In the genomic region with DNA sequence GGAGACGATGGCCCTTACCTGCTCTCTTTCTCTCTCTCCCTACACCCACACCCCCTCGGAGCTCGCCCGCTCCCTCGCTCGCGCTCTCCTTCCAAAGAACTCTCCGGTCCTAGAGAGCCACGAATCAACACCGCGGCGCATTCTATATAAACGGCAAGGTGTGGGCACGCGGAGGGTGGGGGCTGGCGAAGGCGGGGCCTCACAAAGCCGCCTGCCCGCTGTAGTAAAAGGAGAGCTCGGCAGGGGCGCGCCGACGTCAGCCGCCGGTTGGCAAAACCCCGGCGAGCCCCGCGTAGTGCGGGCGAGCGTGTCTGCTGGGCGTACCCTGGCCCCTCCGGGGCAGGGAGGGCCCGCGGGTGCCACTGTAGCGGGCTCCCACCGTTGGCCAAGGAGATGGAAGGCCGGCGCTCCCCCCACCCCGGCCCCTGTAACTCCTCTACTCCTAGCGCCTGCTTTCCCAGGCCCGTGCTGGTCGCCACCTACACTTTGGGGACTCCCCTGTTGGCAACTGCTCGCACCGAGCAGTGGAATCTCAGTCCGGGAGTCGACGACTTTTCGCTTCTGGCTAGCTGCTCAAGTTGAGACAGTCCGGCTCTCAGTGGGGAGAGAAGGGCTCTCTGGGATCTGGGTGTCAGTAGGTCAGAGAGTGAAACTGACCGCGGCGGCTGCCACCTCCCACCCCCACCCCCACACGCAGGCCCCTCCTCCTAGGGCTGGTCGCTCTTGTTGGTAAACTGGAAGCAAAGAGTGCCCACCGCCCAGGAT, we compare ENCODE assay signal across 8 cellular contexts.
DNase-seq lines count a peak whose midpoint lies in the region; ATAC-seq and TF ChIP-seq lines count a peak whose summit lies in the region.

No MANE protein-coding gene starts in this region.

- POLR2A ChIA-PET in OCI-LY7 (lab: Charles Lee), result no interaction called here

- H2AFZ ChIP-seq in mammary epithelial cell (ENCODE audit: low read depth, low read length) (peak overlapping the region; percentile 58), OCI-LY7 (ENCODE audit: low read length) (no peak overlapping the region)

- H3K27me3 ChIP-seq in mammary epithelial cell (ENCODE audit: insufficient read depth, low read length), result peaks cover 2% of the 10 kb centered on the region
- peaks cover 0 to 5% of the 10 kb centered on the region in 2 donors for H3K27me3 ChIP-seq in right lobe of liver
- H3K27me3 ChIP-seq in thymus (ENCODE audit: control insufficient read depth, insufficient read depth), result peaks cover 8% of the 10 kb centered on the region

- TF ChIP-seq POLR2A in right lobe of liver (IDR thresholded peaks at IDR 0.05), result peak; percentile 29

- DNase-seq in DMS53 treated with DMSO at 0.1 percent for 48 hours (lab: John Stamatoyannopoulos, UW; ENCODE audit: unreplicated experiment) (peak; percentile 33), M059J (ENCODE audit: low read depth) (peak; percentile 75), mammary epithelial cell (peak; percentile 4), right lobe of liver (peak; percentile 41 to 56 (median 45)), NCI-H187 (lab: John Stamatoyannopoulos, UW) (no peak), OCI-LY7 (ENCODE audit: low spot score) (no peak)

- in situ Hi-C loops in mammary epithelial cell (cut with MboI; ENCODE audit: low sequenced_read_pairs in 2 of 2), result no loop called here

- BruUV-seq in mammary epithelial cell (replicated peaks; lab: Mats Ljungman, UMichigan), result no TSS peak
- no TSS peak for BruUV-seq in OCI-LY7 (replicated peaks; lab: Mats Ljungman, UMichigan)

- H3K4me3 ChIP-seq in mammary epithelial cell (replicated peaks in 1 of 3; ENCODE audit: insufficient read depth in 1 of 3, low read depth in 2 of 3, low read length in 3 of 3), result peak overlapping the region; percentile 37 to 43 (median 38)
- H3K4me3 ChIP-seq in right lobe of liver, result peak overlapping the region; percentile 31 to 48 (median 44)
- H3K4me3 ChIP-seq in thymus (ENCODE audit: low read length), result peak overlapping the region; percentile 27
- H3K4me3 ChIP-seq in OCI-LY7 (ENCODE audit: low read depth, low read length, poor library complexity, severe bottlenecking), result no peak overlapping the region

- H3K4me2 ChIP-seq in mammary epithelial cell (ENCODE audit: insufficient read depth, low read depth, low read length) (peak overlapping the region; percentile 74), OCI-LY7 (ENCODE audit: low read length) (no peak overlapping the region)

- H3K4me1 ChIP-seq in mammary epithelial cell (ENCODE audit: insufficient read depth, low read length) (no peaks in the 10 kb centered on the region), right lobe of liver (no peaks in the 10 kb centered on the region), thymus (ENCODE audit: control insufficient read depth, insufficient read depth, low read length) (no peaks in the 10 kb centered on the region), OCI-LY7 (ENCODE audit: insufficient read depth, low read length, poor library complexity, severe bottlenecking) (no peaks in the 10 kb centered on the region)

- dilution Hi-C loops in mammary epithelial cell (cut with HindIII; ENCODE audit: low sequenced_read_pairs), result no loop called here

- H3K79me2 ChIP-seq in mammary epithelial cell (ENCODE audit: insufficient read depth, low read length) (no peaks in the 10 kb centered on the region), OCI-LY7 (ENCODE audit: insufficient read depth, low read depth, low read length) (no peaks in the 10 kb centered on the region)

- intact Hi-C loops in mammary epithelial cell (cut with micrococcal nuclease), result loop anchor here (10.0 kb wide), 1 partner anchor 350 kb away; no protein-coding TSS in a partner anchor
- intact Hi-C loops in right lobe of liver (cut with DNase I), result no loop called here
- intact Hi-C loops in OCI-LY7 (cut with micrococcal nuclease; ENCODE audit: unreplicated experiment), result no loop called here

- no peaks in the 10 kb centered on the region for H3K9me2 ChIP-seq in OCI-LY7 (ENCODE audit: insufficient read depth, low read length)

- ATAC-seq in right lobe of liver (peak; percentile 50 to 70 (median 66)), HG03135 (IDR thresholded peaks at IDR 0.05; ENCODE audit: unreplicated experiment) (no peak)

- peaks cover 5% of the 10 kb centered on the region for H3K9me3 ChIP-seq in mammary epithelial cell (replicated peaks; ENCODE audit: insufficient read depth, low read length)
- H3K9me3 ChIP-seq in right lobe of liver, result no peaks in the 10 kb centered on the region
- H3K9me3 ChIP-seq in thymus (ENCODE audit: control insufficient read depth), result no peaks in the 10 kb centered on the region
- no peaks in the 10 kb centered on the region for H3K9me3 ChIP-seq in OCI-LY7 (ENCODE audit: low read length)

- H4K20me1 ChIP-seq in mammary epithelial cell (ENCODE audit: insufficient read depth, low read length) (no peaks in the 10 kb centered on the region), OCI-LY7 (ENCODE audit: insufficient read depth, low read length) (no peaks in the 10 kb centered on the region)

- H3K9ac ChIP-seq in mammary epithelial cell (ENCODE audit: insufficient read depth, low read length), result no peak overlapping the region

- WGBS in mammary epithelial cell (ENCODE audit: low coverage, missing lambda C conversion rate), result 69% methylated on average over 9 of the region's 58 CpGs
- 18% methylated on average over 19 of the region's 58 CpGs for WGBS in right lobe of liver (ENCODE audit: insufficient coverage, low coverage, low lambda C conversion rate, missing lambda C conversion rate)
- WGBS in thymus, result under 1% methylated on average over 58 of the region's 58 CpGs

- H3K27ac ChIP-seq in mammary epithelial cell (ENCODE audit: insufficient read depth, low read depth, low read length) (no peak overlapping the region), right lobe of liver (no peak overlapping the region), thymus (ENCODE audit: low read depth) (no peak overlapping the region), OCI-LY7 (ENCODE audit: low read depth, low read length, poor library complexity, severe bottlenecking) (no peak overlapping the region)

- no peaks in the 10 kb centered on the region for H3K36me3 ChIP-seq in mammary epithelial cell (ENCODE audit: insufficient read depth, low read length)
- no peaks in the 10 kb centered on the region for H3K36me3 ChIP-seq in right lobe of liver
- H3K36me3 ChIP-seq in thymus (ENCODE audit: control insufficient read depth, insufficient read depth), result no peaks in the 10 kb centered on the region
- H3K36me3 ChIP-seq in OCI-LY7 (ENCODE audit: insufficient read depth, low read length), result no peaks in the 10 kb centered on the region

- CTCF ChIA-PET in mammary epithelial cell (lab: Charles Lee; ENCODE audit: low non-redundant PET) (no interaction called here), OCI-LY7 (lab: Charles Lee; ENCODE audit: unreplicated experiment) (no interaction called here)

- TF ChIP-seq CTCF in mammary epithelial cell (conservative IDR thresholded peaks at IDR 0.05 in 1 of 2, IDR thresholded peaks at IDR 0.05 in 1 of 2; ENCODE audit: extremely low read depth in 1 of 2, insufficient read depth in 1 of 2, low read depth in 1 of 2, low read length in 2 of 2), result peak in 1 of 2 donors; percentile 3
- no peak for TF ChIP-seq CTCF in right lobe of liver (IDR thresholded peaks at IDR 0.05)
- TF ChIP-seq CTCF in OCI-LY7 (conservative IDR thresholded peaks at IDR 0.05; ENCODE audit: low read length), result no peak

Comparison
In these comparisons a context has a peak if more than half of its experiments do, and no peak if none do; other contexts are left out.
1. DNase-seq: peak in DMS53 treated with DMSO at 0.1 percent for 48 hours (single experiment), M059J (single experiment), mammary epithelial cell (single experiment) and right lobe of liver (3 of 3); none in NCI-H187 (0 of 2) and OCI-LY7 (single experiment).